Comparison of ENCODE assay signal across 24 cellular contexts in the genomic region with DNA sequence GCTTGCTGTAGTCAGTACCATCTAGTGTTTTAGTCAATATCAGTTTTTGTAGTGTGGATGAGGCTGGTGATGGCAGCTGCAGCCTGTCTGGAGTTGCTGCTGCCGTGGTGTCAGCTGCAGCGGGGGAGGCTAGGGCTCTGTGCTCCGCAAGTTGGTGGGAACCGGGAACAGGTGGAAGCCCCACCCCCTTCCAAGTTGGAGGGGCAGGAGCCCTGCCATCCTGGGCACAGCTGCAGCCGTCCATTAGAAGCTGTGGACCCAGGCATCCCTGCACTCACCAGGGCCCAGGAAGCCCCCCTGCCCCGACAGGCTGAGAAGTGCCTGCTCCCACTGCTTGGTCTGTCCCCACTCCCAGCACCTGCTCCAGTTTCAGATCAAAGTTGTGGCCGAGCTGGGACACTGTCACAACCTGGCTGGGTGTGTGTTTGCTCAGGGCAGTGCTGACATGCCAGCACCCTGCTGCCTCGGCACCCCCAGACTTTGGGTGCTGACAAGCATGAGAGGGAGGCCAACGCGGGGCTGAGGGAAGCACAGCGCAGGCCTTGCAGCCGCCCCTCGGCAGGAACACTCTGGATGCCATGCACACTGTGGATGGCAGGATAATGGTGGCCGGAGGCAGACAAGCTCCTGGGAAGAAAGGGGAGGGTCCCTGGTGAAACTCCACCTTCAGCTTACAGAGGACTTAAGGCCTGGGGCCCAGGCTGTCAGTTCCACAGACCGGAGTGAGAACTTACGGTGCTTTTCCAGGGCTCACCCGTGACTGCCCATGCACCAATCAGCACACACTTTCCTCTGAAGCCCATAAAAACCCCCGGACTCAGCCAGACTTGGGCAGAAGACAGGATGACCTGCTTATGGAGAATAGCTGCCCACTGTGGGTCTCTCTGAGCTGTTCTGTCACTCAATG.
A peak's percentile ranks its signal among the peaks of the same experiment; 100 is the strongest.
DNase-seq lines count a peak whose midpoint lies in the region; ATAC-seq and TF ChIP-seq lines count a peak whose summit lies in the region.
"Had no signal": no experiment of that assay in that cellular context is flagged by ENCODE, and none has a peak within 500 bp of the region (broad histone marks: within the 10 kb centered on the region; RNA-seq: fewer than 3 reads in every experiment).

No MANE protein-coding gene starts in this region.

- TF ChIP-seq CTCF in brain (conservative IDR thresholded peaks at IDR 0.05): no peak
- TF ChIP-seq CTCF in testis (IDR thresholded peaks at IDR 0.05): no peak

- no peaks in the 10 kb centered on the region for H3K4me1 Mint-ChIP-seq in activated CD8-positive, alpha-beta memory T cell treated with anti-CD3 and anti-CD28 coated beads, Interleukin-2, amount 10 ng/mL, durations not matched to agents 7 days and 5 days
- H3K4me1 Mint-ChIP-seq in brain: peaks cover 79% of the 10 kb centered on the region

- no peak overlapping the region for H3K27ac ChIP-seq in testis
- H3K27ac ChIP-seq: ascending aorta; BLaER1 treated with 17β-estradiol and CSF1 and Interleukin-3, amounts not matched to agents 10 nM and 100 nM; lower lobe of right lung; right lobe of liver had no signal

- no peak overlapping the region for H3K4me3 ChIP-seq in testis
- H3K4me3 ChIP-seq: ascending aorta; BLaER1 treated with 17β-estradiol and CSF1 and Interleukin-3, amounts not matched to agents 10 nM and 100 nM; gastrocnemius medialis; lower lobe of right lung; right lobe of liver had no signal

- H3K4me1 ChIP-seq in testis: peaks cover 3% of the 10 kb centered on the region
- H3K4me1 ChIP-seq: Caco-2, lower lobe of right lung, right lobe of liver had no signal

- no peaks in the 10 kb centered on the region for H3K9me3 Mint-ChIP-seq in activated CD8-positive, alpha-beta memory T cell treated with anti-CD3 and anti-CD28 coated beads, Interleukin-2, amount 10 ng/mL, durations not matched to agents 7 days and 5 days (ENCODE audit: low read depth)
- no peaks in the 10 kb centered on the region for H3K9me3 Mint-ChIP-seq in brain

- no peaks in the 10 kb centered on the region for H3K27me3 ChIP-seq in testis
- H3K27me3 ChIP-seq: ascending aorta; BLaER1 treated with 17β-estradiol and CSF1 and Interleukin-3, amounts not matched to agents 10 nM and 100 nM; gastrocnemius medialis; right lobe of liver had no signal

- no peaks in the 10 kb centered on the region for H3K27me3 Mint-ChIP-seq in activated CD8-positive, alpha-beta memory T cell treated with anti-CD3 and anti-CD28 coated beads, Interleukin-2, amount 10 ng/mL, durations not matched to agents 7 days and 5 days
- H3K27me3 Mint-ChIP-seq in brain: no peaks in the 10 kb centered on the region
- H3K27me3 Mint-ChIP-seq: activated naive CD8-positive, alpha-beta T cell had no signal

- H3K36me3 ChIP-seq in testis (ENCODE audit: low read depth, missing control alignments): no peaks in the 10 kb centered on the region
- H3K36me3 ChIP-seq: gastrocnemius medialis, right lobe of liver had no signal

- H3K27ac Mint-ChIP-seq in activated CD8-positive, alpha-beta memory T cell treated with anti-CD3 and anti-CD28 coated beads, Interleukin-2, amount 10 ng/mL, durations not matched to agents 7 days and 5 days: no peak overlapping the region
- peak overlapping the region in 4 of 5 experiments; percentile 57 to 95 (median 86) for H3K27ac Mint-ChIP-seq in brain
- H3K27ac Mint-ChIP-seq: activated naive CD8-positive, alpha-beta T cell had no signal

- H3K4me3 Mint-ChIP-seq in activated CD8-positive, alpha-beta memory T cell treated with anti-CD3 and anti-CD28 coated beads, Interleukin-2, amount 10 ng/mL, durations not matched to agents 7 days and 5 days: no peak overlapping the region
- peak overlapping the region in 3 of 5 experiments; percentile 38 to 69 (median 56) for H3K4me3 Mint-ChIP-seq in brain
- H3K4me3 Mint-ChIP-seq: activated naive CD8-positive, alpha-beta T cell had no signal

- peak; percentile 31 for DNase-seq in activated CD8-positive, alpha-beta memory T cell treated with anti-CD3 and anti-CD28 coated beads, Interleukin-2, amount 10 ng/mL, durations not matched to agents 7 days and 5 days
- no peak for DNase-seq in activated CD8-positive, alpha-beta memory T cell treated with anti-CD3 and anti-CD28 coated beads, Interleukin-2, amount 50 U/mL, for 4 hours
- peak; percentile 6 for DNase-seq in mucosa of gallbladder (ENCODE audit: low spot score)
- peak; percentile 3 for DNase-seq in testis
- DNase-seq in NCI-H1417 treated with DMSO at 0.1 percent for 48 hours (lab: John Stamatoyannopoulos, UW): no peak
- DNase-seq: ACHN, Caco-2, cerebellar nuclear complex, gastrocnemius medialis, Kasumi-1, lower lobe of right lung, NCI-H1048, NCI-H2029, NCI-H446, T1000 had no signal

- ATAC-seq in activated CD8-positive, alpha-beta memory T cell treated with anti-CD3 and anti-CD28 coated beads, Interleukin-2, amount 10 ng/mL, durations not matched to agents 7 days and 5 days: no peak
- ATAC-seq in HG02642 (IDR thresholded peaks at IDR 0.05; ENCODE audit: poor library complexity, unreplicated experiment) (no peak), HG03280 (IDR thresholded peaks at IDR 0.05; ENCODE audit: unreplicated experiment) (no peak)
- ATAC-seq: activated CD4-positive, CD25-positive, alpha-beta regulatory T cell treated with anti-CD3 and anti-CD28 coated beads, Interleukin-2, amount 50 U/mL, for 24 hours; esophagus mucosa; gastrocnemius medialis; lower lobe of right lung had no signal

- CTCF ChIA-PET in activated CD8-positive, alpha-beta memory T cell treated with anti-CD3 and anti-CD28 coated beads, Interleukin-2, amount 10 ng/mL, durations not matched to agents 7 days and 5 days (lab: Charles Lee): interaction anchor here (1.3 kb wide), 1 partner anchor 24 kb away, joined by 4 read pairs; no protein-coding TSS in a partner anchor

- no peak for TF ChIP-seq POLR2A in testis (IDR thresholded peaks at IDR 0.05)

- H3K9me3 ChIP-seq in testis: no peaks in the 10 kb centered on the region
- H3K9me3 ChIP-seq: ascending aorta, Caco-2, gastrocnemius medialis, lower lobe of right lung, right lobe of liver had no signal

- peaks cover 2% of the 10 kb centered on the region for H3K36me3 Mint-ChIP-seq in activated CD8-positive, alpha-beta memory T cell treated with anti-CD3 and anti-CD28 coated beads, Interleukin-2, amount 10 ng/mL, durations not matched to agents 7 days and 5 days
- peaks cover 8% of the 10 kb centered on the region for H3K36me3 Mint-ChIP-seq in brain

- 90 to 92% methylated on average over 14 to 17 of the region's 18 CpGs for WGBS in testis, 2 donors

- intact Hi-C loops in testis (cut with DNase I; ENCODE audit: low total_unique reads): no loop called here

Comparison
In these comparisons a context has a peak if more than half of its experiments do, and no peak if none do; other contexts are left out.
1. DNase-seq: peak in activated CD8-positive, alpha-beta memory T cell treated with anti-CD3 and anti-CD28 coated beads, Interleukin-2, amount 10 ng/mL, durations not matched to agents 7 days and 5 days (single experiment), mucosa of gallbladder (single experiment) and testis (single experiment); none in activated CD8-positive, alpha-beta memory T cell treated with anti-CD3 and anti-CD28 coated beads, Interleukin-2, amount 50 U/mL, for 4 hours (single experiment) and NCI-H1417 treated with DMSO at 0.1 percent for 48 hours (single experiment).